In genomic region chr1:24415334-24415909, GRCh38 we compare ENCODE assay signal across 8 cellular contexts. TPM values are rescaled to one million over a fixed set of nuclear protein-coding genes. Genes with fewer than 3 reads are reported as not detected.
A peak's percentile ranks its signal among the peaks of the same experiment; 100 is the strongest.
DNase-seq lines count a peak whose midpoint lies in the region; TF ChIP-seq lines count a peak whose summit lies in the region.

Gene NIPAL3, plus strand, starts transcription at chr1:24415802. Its CDS starts 3,746 bp downstream, at chr1:24419548.

- H3K27me3 ChIP-seq in GM06990 (replicated peaks; ENCODE audit: control insufficient read depth, insufficient read depth, low read length) (no peaks in the 10 kb centered on the region), suprapubic skin (no peaks in the 10 kb centered on the region)

- peaks cover 83% of the 10 kb centered on the region for H3K4me1 Mint-ChIP-seq in HFFc6 (ENCODE audit: low read depth)
- peaks cover 72% of the 10 kb centered on the region for H3K4me1 Mint-ChIP-seq in activated naive CD4-positive, alpha-beta T cell treated with anti-CD3 and anti-CD28 coated beads, Interleukin-2, amount 10 ng/mL, durations not matched to agents 7 days and 5 days

- H3K9ac ChIP-seq in SK-N-MC (ENCODE audit: insufficient read length) = peak within 1 kb of the TSS; percentile 49

- H3K9me3 Mint-ChIP-seq in HFFc6 = no peaks in the 10 kb centered on the region
- no peaks in the 10 kb centered on the region for H3K9me3 Mint-ChIP-seq in activated naive CD4-positive, alpha-beta T cell treated with anti-CD3 and anti-CD28 coated beads, Interleukin-2, amount 10 ng/mL, durations not matched to agents 7 days and 5 days

- WGBS in suprapubic skin = 3% methylated on average over 28 of the region's 28 CpGs

- peaks cover 8% of the 10 kb centered on the region for H3K27me3 Mint-ChIP-seq in HFFc6 (ENCODE audit: insufficient read depth)
- no peaks in the 10 kb centered on the region for H3K27me3 Mint-ChIP-seq in activated naive CD4-positive, alpha-beta T cell treated with anti-CD3 and anti-CD28 coated beads, Interleukin-2, amount 10 ng/mL, durations not matched to agents 7 days and 5 days

- peak within 1 kb of the TSS; percentile 97 for H3K27ac Mint-ChIP-seq in HFFc6
- peak within 1 kb of the TSS; percentile 88 for H3K27ac Mint-ChIP-seq in activated naive CD4-positive, alpha-beta T cell treated with anti-CD3 and anti-CD28 coated beads, Interleukin-2, amount 10 ng/mL, durations not matched to agents 7 days and 5 days

- TF ChIP-seq CTCF in GM06990 (IDR thresholded peaks at IDR 0.05; ENCODE audit: insufficient read depth, low read length, poor library complexity, severe bottlenecking) (peak; percentile 97), HFFc6 (IDR thresholded peaks at IDR 0.05) (peak; percentile 89), suprapubic skin (IDR thresholded peaks at IDR 0.05) (peak; percentile 79 to 82)

- no peak within 1 kb of the TSS for H3K27ac ChIP-seq in SK-N-MC
- peak within 1 kb of the TSS; percentile 73 for H3K27ac ChIP-seq in suprapubic skin

- H3K4me3 Mint-ChIP-seq in HFFc6 = peak within 1 kb of the TSS; percentile 98
- peak within 1 kb of the TSS; percentile 86 for H3K4me3 Mint-ChIP-seq in activated naive CD4-positive, alpha-beta T cell treated with anti-CD3 and anti-CD28 coated beads, Interleukin-2, amount 10 ng/mL, durations not matched to agents 7 days and 5 days

- H3K36me3 Mint-ChIP-seq in HFFc6 (ENCODE audit: low read depth) = peaks cover 25% of the 10 kb centered on the region
- peaks cover 27% of the 10 kb centered on the region for H3K36me3 Mint-ChIP-seq in activated naive CD4-positive, alpha-beta T cell treated with anti-CD3 and anti-CD28 coated beads, Interleukin-2, amount 10 ng/mL, durations not matched to agents 7 days and 5 days

- H3K9me3 ChIP-seq in SK-N-MC (ENCODE audit: low read depth, low read length) (no peaks in the 10 kb centered on the region), suprapubic skin (no peaks in the 10 kb centered on the region)

- H3K4me3 ChIP-seq in GM06990 (replicated peaks; ENCODE audit: low read depth, low read length) = peak within 1 kb of the TSS; percentile 74
- peak within 1 kb of the TSS; percentile 92 for H3K4me3 ChIP-seq in SK-N-MC
- H3K4me3 ChIP-seq in suprapubic skin = peak within 1 kb of the TSS; percentile 59

- peak; percentile 95 for DNase-seq in GM06990 (ENCODE audit: extremely low read depth, insufficient read length)
- peak; percentile 99 for DNase-seq in HFFc6
- peak; percentile 99 for DNase-seq in NAMALWA (ENCODE audit: low spot score)
- peak; percentile 94 for DNase-seq in SK-N-MC (ENCODE audit: low read depth, low spot score)
- DNase-seq in activated naive CD4-positive, alpha-beta T cell treated with anti-CD3 and anti-CD28 coated beads, Interleukin-2, amount 10 ng/mL, durations not matched to agents 7 days and 5 days = peak; percentile 99
- DNase-seq in germinal center (ENCODE audit: low spot score) = peak; percentile 98
- peak; percentile 76 to 99 (median 94) for DNase-seq in nucleus accumbens (lab: John Stamatoyannopoulos, UW)
- DNase-seq in suprapubic skin (ENCODE audit: low spot score in 2 of 2) = peak; percentile 98

- H3K4me1 ChIP-seq in suprapubic skin = peaks cover 60% of the 10 kb centered on the region

- no peak for TF ChIP-seq EP300 in suprapubic skin (IDR thresholded peaks at IDR 0.05)

- peaks cover 2% of the 10 kb centered on the region for H3K36me3 ChIP-seq in GM06990 (ENCODE audit: control insufficient read depth, insufficient read depth, low read length)
- H3K36me3 ChIP-seq in SK-N-MC (ENCODE audit: insufficient read depth, low read length) = no peaks in the 10 kb centered on the region
- H3K36me3 ChIP-seq in suprapubic skin = peaks cover 6% of the 10 kb centered on the region

- CTCF ChIA-PET in activated naive CD4-positive, alpha-beta T cell treated with anti-CD3 and anti-CD28 coated beads, Interleukin-2, amount 10 ng/mL, durations not matched to agents 7 days and 5 days (lab: Charles Lee) = interaction anchor here (0.7 to 5.4 kb wide), 33 partner anchors 8 to 222 kb away, joined by 3 to 72 read pairs (median 6); partner anchors contain the start of gene RCAN3

- TF ChIP-seq POLR2A in suprapubic skin (IDR thresholded peaks at IDR 0.05) = no peak

RNA-seq across cellular contexts. Expression of gene NIPAL3, which starts in this region (rescaled TPM):
- 100 to 1,000 TPM in 4 of 6 experiments, 10 to 100 TPM in 2; 97.8 to 164 (median 107) TPM for total RNA-seq in HFFc6 (2021; fragmentation: NEBNext Ultra II Directional; extraction: Animal tissue kit (Norgen Biotek cat#: 25700))
- 10 to 100 TPM; 42.4 to 75.4 (median 64.6) TPM for total RNA-seq in suprapubic skin
